ENCODE assay signal across 8 cellular contexts in the genomic region with DNA sequence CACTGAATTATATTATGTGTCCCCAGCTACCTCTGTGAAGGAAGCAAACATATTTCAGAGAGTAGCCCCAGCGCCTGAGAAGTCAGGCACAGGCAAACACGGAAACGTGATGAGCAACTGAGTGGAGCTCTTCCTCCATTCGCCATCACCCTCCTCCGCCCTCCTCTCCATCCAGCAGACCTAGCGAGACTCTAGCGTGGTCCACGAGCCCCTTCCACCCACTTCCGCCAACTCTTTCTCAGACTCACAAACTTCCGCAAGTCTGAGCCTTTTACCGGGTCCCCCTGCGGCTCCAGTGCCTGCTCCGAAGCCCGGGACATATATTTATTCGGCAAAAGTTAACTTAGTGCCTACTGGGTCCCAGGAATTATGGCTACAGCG. TPM values are rescaled to one million over a fixed set of nuclear protein-coding genes. Genes with fewer than 3 reads are reported as not detected.
DNase-seq lines count a peak whose midpoint lies in the region; ATAC-seq and TF ChIP-seq lines count a peak whose summit lies in the region.

No MANE protein-coding gene starts in this region.

- DNase-seq in SJCRH30 (peak; percentile 57 to 64), cardiac muscle cell (ENCODE audit: low read depth in 1 of 2, low spot score in 1 of 2) (peak; percentile 56 to 62), prostate gland (ENCODE audit: low spot score) (peak; percentile 35)
- DNase-seq in activated naive CD4-positive, alpha-beta T cell treated with anti-CD3 and anti-CD28 coated beads, Interleukin-2, amount 50 U/mL, for 72 hours (ENCODE audit: low spot score in 2 of 2) = peak; percentile 56 to 71

- peaks cover 51 to 69% of the 10 kb centered on the region in 2 donors for H3K36me3 Mint-ChIP-seq in activated naive CD4-positive, alpha-beta T cell treated with anti-CD3 and anti-CD28 coated beads, Interleukin-2, amount 50 U/mL, for 72 hours

- peaks cover 40 to 70% (median 51%) of the 10 kb centered on the region in 11 experiments for H3K36me3 ChIP-seq in BLaER1 treated with 17β-estradiol and CSF1 and Interleukin-3, amounts not matched to agents 10 nM and 100 nM
- peaks cover 45% of the 10 kb centered on the region for H3K36me3 ChIP-seq in HUES64 (ENCODE audit: insufficient read depth, low read length)
- H3K36me3 ChIP-seq in SJCRH30 = peaks cover 46% of the 10 kb centered on the region
- H3K36me3 ChIP-seq in cardiac muscle cell = peaks cover 23% of the 10 kb centered on the region
- H3K36me3 ChIP-seq in prostate gland = peaks cover 0 to 7% of the 10 kb centered on the region in 2 donors
- H3K36me3 ChIP-seq in urinary bladder (ENCODE audit: insufficient read depth) = peaks cover 7% of the 10 kb centered on the region

- WGBS in HUES64 = under 1% methylated on average over 16 of the region's 16 CpGs
- WGBS in prostate gland = under 1% methylated on average over 16 of the region's 16 CpGs
- under 1% methylated on average over 16 of the region's 16 CpGs for WGBS in urinary bladder

- H3K4me2 ChIP-seq in BLaER1 treated with 17β-estradiol and CSF1 and Interleukin-3, amounts not matched to agents 10 nM and 100 nM = peak overlapping the region; percentile 84 to 98 (median 95)

- no peak for TF ChIP-seq POLR2A in prostate gland (IDR thresholded peaks at IDR 0.05)

- H3K4me1 ChIP-seq in BLaER1 treated with 17β-estradiol and CSF1 and Interleukin-3, amounts not matched to agents 10 nM and 100 nM = peaks cover 29 to 45% (median 34%) of the 10 kb centered on the region in 10 experiments
- peaks cover 18% of the 10 kb centered on the region for H3K4me1 ChIP-seq in HUES64 (ENCODE audit: insufficient read depth, low read length)
- H3K4me1 ChIP-seq in SJCRH30 = peaks cover 3% of the 10 kb centered on the region; the same call in 1 of the 2 replicates
- peaks cover 6% of the 10 kb centered on the region for H3K4me1 ChIP-seq in cardiac muscle cell (ENCODE audit: low read depth)
- H3K4me1 ChIP-seq in prostate gland (replicated peaks) = peaks cover 9% of the 10 kb centered on the region
- H3K4me1 ChIP-seq in urinary bladder (ENCODE audit: insufficient read depth) = no peaks in the 10 kb centered on the region

- H3K9me3 ChIP-seq in BLaER1 treated with 17β-estradiol and CSF1 and Interleukin-3, amounts not matched to agents 10 nM and 100 nM (replicated peaks in 1 of 11) = no peaks in the 10 kb centered on the region
- no peaks in the 10 kb centered on the region for H3K9me3 ChIP-seq in HUES64 (ENCODE audit: insufficient read depth, low read depth, low read length)
- no peaks in the 10 kb centered on the region for H3K9me3 ChIP-seq in SJCRH30 (replicated peaks)
- H3K9me3 ChIP-seq in cardiac muscle cell (ENCODE audit: low read depth) = no peaks in the 10 kb centered on the region
- H3K9me3 ChIP-seq in prostate gland = no peaks in the 10 kb centered on the region

- H3K27ac ChIP-seq in BLaER1 treated with 17β-estradiol and CSF1 and Interleukin-3, amounts not matched to agents 10 nM and 100 nM = peak overlapping the region; percentile 89 to 100 (median 99)
- H3K27ac ChIP-seq in HUES64 (ENCODE audit: low read depth, low read length) (peak overlapping the region; percentile 90), SJCRH30 (peak overlapping the region; percentile 96), cardiac muscle cell (peak overlapping the region; percentile 95), prostate gland (peak overlapping the region; percentile 88 to 91), urinary bladder (ENCODE audit: low read depth) (peak overlapping the region; percentile 89)

- intact Hi-C loops in prostate gland (cut with DNase I) = loop anchor here (2.0 to 5.0 kb wide), 2 partner anchors 39 to 192 kb away; a partner anchor contains a TSS

- H3K4me3 ChIP-seq in BLaER1 treated with 17β-estradiol and CSF1 and Interleukin-3, amounts not matched to agents 10 nM and 100 nM = peak overlapping the region; percentile 80 to 95 (median 86)
- peak overlapping the region; percentile 86 for H3K4me3 ChIP-seq in HUES64 (ENCODE audit: low read length)
- peak overlapping the region; percentile 87 for H3K4me3 ChIP-seq in SJCRH30
- peak overlapping the region; percentile 72 for H3K4me3 ChIP-seq in cardiac muscle cell
- peak overlapping the region; percentile 65 to 70 for H3K4me3 ChIP-seq in prostate gland
- peak overlapping the region; percentile 78 for H3K4me3 ChIP-seq in urinary bladder (ENCODE audit: low read depth, low read length)

- TF ChIP-seq CTCF in cardiac muscle cell (IDR thresholded peaks at IDR 0.05; ENCODE audit: low read depth, low read length) (no peak), prostate gland (IDR thresholded peaks at IDR 0.05) (no peak)

- peak; percentile 32 for ATAC-seq in GM19397 (IDR thresholded peaks at IDR 0.05; ENCODE audit: unreplicated experiment)
- ATAC-seq in activated naive CD4-positive, alpha-beta T cell treated with anti-CD3 and anti-CD28 coated beads, Interleukin-2, amount 50 U/mL, for 72 hours = peak; percentile 39 to 63

- H3K9ac ChIP-seq in BLaER1 treated with 17β-estradiol and CSF1 and Interleukin-3, amounts not matched to agents 10 nM and 100 nM = peak overlapping the region; percentile 91 to 100 (median 98)
- H3K9ac ChIP-seq in HUES64 (ENCODE audit: low read depth, low read length) = peak overlapping the region; percentile 98

- H4K20me1 ChIP-seq in BLaER1 treated with 17β-estradiol and CSF1 and Interleukin-3, amounts not matched to agents 10 nM and 100 nM = peaks cover 49 to 54% (median 50%) of the 10 kb centered on the region in 11 experiments

- H3K27ac Mint-ChIP-seq in activated naive CD4-positive, alpha-beta T cell treated with anti-CD3 and anti-CD28 coated beads, Interleukin-2, amount 50 U/mL, for 72 hours = peak overlapping the region; percentile 100

- H3K27me3 ChIP-seq in BLaER1 treated with 17β-estradiol and CSF1 and Interleukin-3, amounts not matched to agents 10 nM and 100 nM = no peaks in the 10 kb centered on the region
- no peaks in the 10 kb centered on the region for H3K27me3 ChIP-seq in HUES64 (ENCODE audit: insufficient read depth, low read length)
- no peaks in the 10 kb centered on the region for H3K27me3 ChIP-seq in SJCRH30
- no peaks in the 10 kb centered on the region for H3K27me3 ChIP-seq in cardiac muscle cell
- H3K27me3 ChIP-seq in prostate gland (replicated peaks; ENCODE audit: insufficient read depth) = no peaks in the 10 kb centered on the region

- H3K9me3 Mint-ChIP-seq in activated naive CD4-positive, alpha-beta T cell treated with anti-CD3 and anti-CD28 coated beads, Interleukin-2, amount 50 U/mL, for 72 hours = peaks cover 5 to 8% of the 10 kb centered on the region in 2 donors

RNA-seq across cellular contexts. Expression of a gene that starts 0.5 kb away (rescaled TPM):
- polyA plus RNA-seq in HUES64 (2013, experiment 1 of 2) = 414 TPM
- 397 TPM for polyA plus RNA-seq in HUES64 (2013, experiment 2 of 2)
- total RNA-seq in SJCRH30 (2014; rRNA removed; shearing (Covaris generic)) = 401 and 455 TPM in 2 replicates
- 100 to 1,000 TPM; 384 to 461 TPM for total RNA-seq in activated naive CD4-positive, alpha-beta T cell treated with anti-CD3 and anti-CD28 coated beads, Interleukin-2, amount 50 U/mL, for 72 hours
- 187 and 290 TPM in 2 replicates for total RNA-seq in cardiac muscle cell
- polyA plus RNA-seq in cardiac muscle cell = 190 and 251 TPM in 2 replicates
- 100 to 1,000 TPM; 215 to 294 TPM for total RNA-seq in prostate gland
- total RNA-seq in urinary bladder = 52.0 TPM
- 175 TPM for polyA plus RNA-seq in urinary bladder

RNA-seq across cellular contexts. Expression of a gene that starts 38.7 kb away (rescaled TPM):
- 2.1 TPM for polyA plus RNA-seq in HUES64 (2013, experiment 1 of 2)
- polyA plus RNA-seq in HUES64 (2013, experiment 2 of 2) = 3.0 TPM
- 11.7 and 12.5 TPM in 2 replicates for total RNA-seq in SJCRH30 (2014; rRNA removed; shearing (Covaris generic))
- 10 to 100 TPM in 1 of 2 donors, 1 to 10 TPM in 1; 7.7 to 13.7 TPM for total RNA-seq in activated naive CD4-positive, alpha-beta T cell treated with anti-CD3 and anti-CD28 coated beads, Interleukin-2, amount 50 U/mL, for 72 hours
- total RNA-seq in cardiac muscle cell (8.6 and 13.0 TPM in 2 replicates), prostate gland (10 to 100 TPM in 1 of 2 donors, 1 to 10 TPM in 1; 8.0 to 10.4 TPM), urinary bladder (15.4 TPM)
- polyA plus RNA-seq in cardiac muscle cell (6.5 and 9.4 TPM in 2 replicates), urinary bladder (9.3 TPM)

Comparison
In these comparisons a context has a peak if more than half of its experiments do, and no peak if none do; other contexts are left out.
1. Peak in every context shown above with its lines: DNase-seq, ATAC-seq, H3K4me3 ChIP-seq and H3K27ac ChIP-seq.